Comparison of ENCODE assay signal across 22 cellular contexts in the genomic region with DNA sequence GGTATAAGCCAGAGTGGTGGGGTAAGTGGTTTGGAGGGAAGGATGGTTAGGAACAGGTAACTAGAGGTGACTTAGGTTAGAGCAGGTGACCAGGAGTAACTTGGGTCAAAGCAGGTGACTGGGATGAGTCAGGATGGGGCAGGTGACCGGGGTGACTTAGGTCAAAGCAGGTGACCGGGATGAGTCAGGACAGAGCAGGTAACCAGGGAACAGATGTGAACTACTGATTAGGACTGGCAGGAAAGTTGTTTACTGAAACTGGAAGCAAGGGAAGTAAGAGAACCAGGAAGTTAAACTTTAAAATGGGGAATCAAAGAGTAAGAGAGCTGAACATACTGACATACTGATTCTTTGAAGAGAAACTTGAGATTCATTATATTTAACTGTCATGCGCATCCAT. TPM values are rescaled to one million over a fixed set of nuclear protein-coding genes. Genes with fewer than 3 reads are reported as not detected.
A peak's percentile ranks its signal among the peaks of the same experiment; 100 is the strongest.
DNase-seq lines count a peak whose midpoint lies in the region; ATAC-seq and TF ChIP-seq lines count a peak whose summit lies in the region.
"Had no signal": no experiment of that assay in that cellular context is flagged by ENCODE, and none has a peak within 500 bp of the region (broad histone marks: within the 10 kb centered on the region; RNA-seq: fewer than 3 reads in every experiment).

No MANE protein-coding gene starts in this region.

- H3K36me3 Mint-ChIP-seq in Caco-2 (ENCODE audit: insufficient read depth, unreplicated experiment): peaks cover 13% of the 10 kb centered on the region
- peaks cover 2% of the 10 kb centered on the region for H3K36me3 Mint-ChIP-seq in progenitor cell of endocrine pancreas (ENCODE audit: insufficient read depth)

- H3K27ac Mint-ChIP-seq in Caco-2 (ENCODE audit: unreplicated experiment) (peak overlapping the region; percentile 69), progenitor cell of endocrine pancreas (peak overlapping the region; percentile 67)

- intact Hi-C loops in Caco-2 (cut with micrococcal nuclease; ENCODE audit: unreplicated experiment) (loop anchor here (1.0 kb wide), 2 partner anchors 34 to 56 kb away; no protein-coding TSS in a partner anchor), PC-9 (cut with micrococcal nuclease; ENCODE audit: unreplicated experiment) (no loop called here)

- H3K4me3 ChIP-seq in Caco-2 (ENCODE audit: low read depth, low read length) (no peak overlapping the region), PC-9 (no peak overlapping the region)
- H3K4me3 ChIP-seq: GM12878 had no signal

- H3K4me1 ChIP-seq in Caco-2 (peaks cover 22% of the 10 kb centered on the region), PC-9 (replicated peaks; ENCODE audit: insufficient read depth) (no peaks in the 10 kb centered on the region), foreskin keratinocyte (no peaks in the 10 kb centered on the region)

- H3K27ac ChIP-seq in PC-9 (no peak overlapping the region), foreskin keratinocyte (no peak overlapping the region)

- ATAC-seq in foreskin keratinocyte (peak; percentile 18), GM18519 (IDR thresholded peaks at IDR 0.05; ENCODE audit: low FRiP score, unreplicated experiment) (no peak), HG02623 (IDR thresholded peaks at IDR 0.05; ENCODE audit: unreplicated experiment) (no peak), HG03439 (IDR thresholded peaks at IDR 0.05; ENCODE audit: unreplicated experiment) (no peak)
- ATAC-seq: GM12878, SK-N-SH treated with all-trans-retinoic acid at 6 μM for 48 hours had no signal

- H3F3A ChIP-seq in PC-9 (ENCODE audit: insufficient read depth, low read depth): no peaks in the 10 kb centered on the region

- H3K27me3 ChIP-seq in Caco-2 (replicated peaks; ENCODE audit: control insufficient read depth, insufficient read depth, low read length): no peaks in the 10 kb centered on the region
- H3K27me3 ChIP-seq in PC-9 (ENCODE audit: insufficient read depth, low read depth): no peaks in the 10 kb centered on the region
- no peaks in the 10 kb centered on the region for H3K27me3 ChIP-seq in foreskin keratinocyte

- H2AFZ ChIP-seq in PC-9: no peak overlapping the region

- H3K9me3 ChIP-seq in Caco-2 (peaks cover 45% of the 10 kb centered on the region), PC-9 (ENCODE audit: insufficient read depth, low read depth) (0 out of 2 replicates have a peak, but pooled peaks cover 6% of the 10 kb centered on the region)

- DNase-seq in Caco-2: peak; percentile 47 to 59
- DNase-seq in PC-9: peak; percentile 17 to 37
- no peak for DNase-seq in foreskin keratinocyte
- no peak for DNase-seq in progenitor cell of endocrine pancreas (ENCODE audit: low spot score, unreplicated experiment)
- no peak for DNase-seq in NCI-H2171 treated with DMSO at 0.1 percent for 48 hours (lab: John Stamatoyannopoulos, UW)
- DNase-seq: 8988T; GOT3; IMR-90; Kasumi-1; MM.1S; NCI-H1092 treated with DMSO at 0.1 percent for 48 hours; NCI-H2081 treated with DMSO at 0.1 percent for 48 hours; NK-92 treated with Interleukin-12 subunit alpha and Interleukin-12 subunit beta, amount 100 ng/mL, for 24 hours; Right ventricle myocardium superior had no signal

- H3K9me2 ChIP-seq in PC-9 (ENCODE audit: insufficient read depth): no peaks in the 10 kb centered on the region

- POLR2A ChIA-PET in Caco-2 (lab: Charles Lee): no interaction called here
- POLR2A ChIA-PET in PC-9 (lab: Charles Lee; ENCODE audit: unreplicated experiment): no interaction called here

- TF ChIP-seq CTCF in Caco-2 (IDR thresholded peaks at IDR 0.05; ENCODE audit: insufficient read depth in 1 of 2, low read depth in 1 of 2, low read length in 1 of 2, severe bottlenecking in 1 of 2, unreplicated experiment in 1 of 2): no peak
- TF ChIP-seq CTCF in PC-9 (conservative IDR thresholded peaks at IDR 0.05): no peak
- no peak for TF ChIP-seq CTCF in foreskin keratinocyte (conservative IDR thresholded peaks at IDR 0.05)
- TF ChIP-seq CTCF in progenitor cell of endocrine pancreas (IDR thresholded peaks at IDR 0.05; ENCODE audit: unreplicated experiment): no peak

- no peak overlapping the region for H3K4me2 ChIP-seq in PC-9

- H3K27me3 Mint-ChIP-seq in Caco-2 (ENCODE audit: insufficient read depth, unreplicated experiment) (no peaks in the 10 kb centered on the region), progenitor cell of endocrine pancreas (no peaks in the 10 kb centered on the region)

- CTCF ChIA-PET in Caco-2 (lab: Charles Lee): interaction anchor here (1.0 kb wide), 1 partner anchor 56 kb away, joined by 3 read pairs; no protein-coding TSS in a partner anchor
- CTCF ChIA-PET in PC-9 (lab: Charles Lee): no interaction called here

- BruUV-seq in Caco-2 (replicated peaks; lab: Mats Ljungman, UMichigan) (no TSS peak), PC-9 (replicated peaks; lab: Mats Ljungman, UMichigan) (no TSS peak)

- H3K36me3 ChIP-seq in Caco-2 (ENCODE audit: control insufficient read depth, insufficient read depth, low read length) (no peaks in the 10 kb centered on the region; the same call in 1 of the 2 replicates), PC-9 (ENCODE audit: low read depth) (no peaks in the 10 kb centered on the region)

- no peaks in the 10 kb centered on the region for H3K79me2 ChIP-seq in PC-9 (ENCODE audit: low read depth)

- H3K4me3 Mint-ChIP-seq in Caco-2 (ENCODE audit: unreplicated experiment): peak overlapping the region; percentile 43
- H3K4me3 Mint-ChIP-seq in progenitor cell of endocrine pancreas (ENCODE audit: low read depth): no peak overlapping the region

- peaks cover 32% of the 10 kb centered on the region for H3K9me3 Mint-ChIP-seq in Caco-2 (ENCODE audit: unreplicated experiment)
- peaks cover 9% of the 10 kb centered on the region for H3K9me3 Mint-ChIP-seq in progenitor cell of endocrine pancreas (ENCODE audit: low read depth)

- no peaks in the 10 kb centered on the region for H4K20me1 ChIP-seq in PC-9 (ENCODE audit: insufficient read depth)

- H3K4me1 Mint-ChIP-seq in Caco-2 (ENCODE audit: low read depth, unreplicated experiment) (peaks cover 25% of the 10 kb centered on the region), progenitor cell of endocrine pancreas (ENCODE audit: low read depth) (peaks cover 15% of the 10 kb centered on the region)

RNA-seq across cellular contexts. Expression of a gene that starts 57.4 kb away (rescaled TPM):
- not detected in 2 replicates for total RNA-seq in Caco-2 (2022)
- not detected in 2 replicates for total RNA-seq in PC-9 (2021)
- total RNA-seq in foreskin keratinocyte: not detected in 2 replicates
- polyA plus RNA-seq in foreskin keratinocyte: not detected in 2 replicates
- total RNA-seq in progenitor cell of endocrine pancreas: not detected in 2 replicates
- total RNA-seq: GM12878, HT-29, NCI-H460, Right ventricle myocardium superior had no signal
- polyA plus RNA-seq: AG04450, GM12878, IMR-90 had no signal

Comparison
In these comparisons a context has a peak if more than half of its experiments do, and no peak if none do; other contexts are left out.
1. DNase-seq: peak in Caco-2 (2 of 2) and PC-9 (2 of 2); none in foreskin keratinocyte (0 of 2), progenitor cell of endocrine pancreas (single experiment) and NCI-H2171 treated with DMSO at 0.1 percent for 48 hours (single experiment).